Comparison of ENCODE assay signal across 4 cellular contexts in the genomic region with DNA sequence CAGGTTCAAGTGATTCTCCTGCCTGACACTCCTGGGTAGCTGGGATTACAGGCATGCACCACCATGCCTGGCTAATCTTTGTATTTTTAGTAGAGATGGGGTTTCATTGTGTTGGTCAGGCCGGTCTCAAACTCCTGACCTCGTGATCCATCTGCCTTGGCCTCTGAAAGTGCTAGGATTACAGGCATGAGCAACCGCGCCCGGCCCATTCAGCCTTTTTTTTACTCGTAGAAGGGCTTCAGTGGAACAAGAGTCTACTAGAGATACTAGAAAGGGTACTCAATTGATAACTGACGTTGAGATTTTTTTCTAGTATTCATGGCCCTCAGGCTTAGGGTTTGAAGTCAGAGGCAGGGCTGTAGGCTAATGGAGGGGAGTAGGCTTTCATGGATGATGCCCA. TPM values are rescaled to one million over a fixed set of nuclear protein-coding genes. Genes with fewer than 3 reads are reported as not detected.
DNase-seq lines count a peak whose midpoint lies in the region; ATAC-seq, FAIRE-seq and TF ChIP-seq lines count a peak whose summit lies in the region.
"Not testable (repeated sequence)": the region's sequence is repeated elsewhere in the genome, so short reads cannot be mapped to it uniquely, and the experiment has no call there.

No MANE protein-coding gene starts in this region.

- 97 to 98% methylated on average over 6 of the region's 7 CpGs for WGBS in sigmoid colon, 2 donors

- not testable (repeated sequence) for H3K4me3 ChIP-seq in kidney (ENCODE audit: low read length in 2 of 2); sigmoid colon

- not testable (repeated sequence) for TF ChIP-seq CTCF in kidney (IDR thresholded peaks at IDR 0.05; ENCODE audit: borderline replicate concordance, extremely low read depth, insufficient read depth); sigmoid colon (IDR thresholded peaks at IDR 0.05)

- not testable (repeated sequence) for H3K27ac ChIP-seq in kidney (ENCODE audit: low read depth in 2 of 2, low read length in 2 of 2); sigmoid colon

- TF ChIP-seq EP300 in sigmoid colon (IDR thresholded peaks at IDR 0.05) = not testable (repeated sequence)

- not testable (repeated sequence) for H3K27me3 ChIP-seq in sigmoid colon

- not testable (repeated sequence) for TF ChIP-seq POLR2A in sigmoid colon (IDR thresholded peaks at IDR 0.05)

- DNase-seq in Right ventricle myocardium superior (peak; percentile 18), kidney (peak; percentile 43), mesenteric fat pad (ENCODE audit: low spot score) (peak; percentile 62), sigmoid colon (peak; percentile 55)

- H3K9ac ChIP-seq in kidney (ENCODE audit: low read length in 2 of 2) = not testable (repeated sequence)

- not testable (repeated sequence) for ATAC-seq in Right ventricle myocardium superior (ENCODE audit: poor library complexity)

- intact Hi-C loops in Right ventricle myocardium superior (cut with DNase I); kidney (cut with DNase I); sigmoid colon (cut with DNase I): not testable (repeated sequence)

- H3K9me3 ChIP-seq in kidney (ENCODE audit: control insufficient read depth in 1 of 2, low read length in 2 of 2); sigmoid colon: not testable (repeated sequence)

- H3K36me3 ChIP-seq in kidney (ENCODE audit: control insufficient read depth in 1 of 2, insufficient read depth in 2 of 2, low read length in 2 of 2); sigmoid colon: not testable (repeated sequence)

- H3K4me1 ChIP-seq in kidney (ENCODE audit: control insufficient read depth in 1 of 2, insufficient read depth in 1 of 2, low read depth in 1 of 2, low read length in 2 of 2); sigmoid colon: not testable (repeated sequence)

- FAIRE-seq in kidney (lab: Jason Lieb, UNC) = not testable (repeated sequence)

RNA-seq across cellular contexts. Expression of gene LRRC37A2, which starts 6.4 kb away (rescaled TPM):
- total RNA-seq in Right ventricle myocardium superior (5.1 TPM), kidney (11.3 TPM), mesenteric fat pad (12.4 TPM), sigmoid colon (10 to 100 TPM in 2 of 4 donors, 1 to 10 TPM in 2; 7.3 to 15.8 (median 9.7) TPM)
- polyA plus RNA-seq in kidney (ENCODE audit: insufficient read depth, low read depth, low replicate concordance) (2.6 TPM), sigmoid colon (1 to 10 TPM; 1.8 to 6.6 (median 2.3) TPM)
